ENCODE assay signal across 30 cellular contexts in the genomic region with DNA sequence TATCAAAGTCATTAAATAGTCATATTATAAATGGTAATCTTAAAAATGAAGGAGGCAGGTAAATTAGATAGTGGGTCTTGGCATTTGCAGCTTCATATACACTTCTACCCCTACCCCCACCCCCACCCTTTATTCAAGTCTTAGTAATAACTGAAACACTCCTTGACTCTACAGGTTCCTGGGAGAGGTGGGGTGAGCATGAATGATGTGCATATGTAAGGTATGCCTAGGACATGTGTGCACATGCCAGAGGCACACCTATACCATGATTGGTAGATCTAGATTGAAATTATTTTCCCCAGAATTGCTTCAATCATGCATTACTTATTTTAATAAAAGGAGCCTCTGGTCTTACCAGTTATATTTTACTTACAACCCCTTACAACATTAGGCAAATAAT.
"Had no signal": no experiment of that assay in that cellular context is flagged by ENCODE, and none has a peak within 500 bp of the region (broad histone marks: within the 10 kb centered on the region; RNA-seq: fewer than 3 reads in every experiment).

No MANE protein-coding gene starts in this region.

- ATAC-seq: activated CD4-positive, CD25-positive, alpha-beta regulatory T cell treated with anti-CD3 and anti-CD28 coated beads, Interleukin-2, amount 50 U/mL, for 24 hours; activated naive CD4-positive, alpha-beta T cell treated with anti-CD3 and anti-CD28 coated beads, Interleukin-2, amount 50 U/mL, for 72 hours; activated T-cell treated with anti-CD3 and anti-CD28 coated beads, Interleukin-2, amount 50 U/mL, for 72 hours; effector memory CD8-positive, alpha-beta T cell; gastroesophageal sphincter; heart right ventricle; T-cell had no signal

- H3K9me3 ChIP-seq: ascending aorta had no signal

- H3K27ac Mint-ChIP-seq: activated B cell treated with CpG ODN at 0.5 μM for 24 hours; activated CD4-positive, alpha-beta memory T cell treated with anti-CD3 and anti-CD28 coated beads, Interleukin-2, amount 10 ng/mL, durations not matched to agents 7 days and 5 days; activated CD4-positive, alpha-beta T cell treated with anti-CD3 and anti-CD28 coated beads, Interleukin-2, amount 10 ng/mL, durations not matched to agents 7 days and 5 days; activated naive CD4-positive, alpha-beta T cell treated with anti-CD3 and anti-CD28 coated beads, Interleukin-2, amount 10 ng/mL, durations not matched to agents 7 days and 5 days; activated naive CD4-positive, alpha-beta T cell treated with anti-CD3 and anti-CD28 coated beads, Interleukin-2, amount 50 U/mL, for 72 hours; activated naive CD8-positive, alpha-beta T cell treated with anti-CD3 and anti-CD28 coated beads, Interleukin-2, amount 10 ng/mL, durations not matched to agents 7 days and 5 days; activated T-cell treated with anti-CD3 and anti-CD28 coated beads, Interleukin-2, amount 50 U/mL, for 24 hours; activated T-cell treated with anti-CD3 and anti-CD28 coated beads, Interleukin-2, amount 50 U/mL, for 72 hours; brain; effector memory CD8-positive, alpha-beta T cell; T-cell; T-helper 1 cell treated with Interleukin-12 subunit alpha and Interleukin-12 subunit beta and Interleukin-4 antibody, amounts not matched to agents 30 μg/mL and 1 μg/mL, for 36 hours had no signal

- H3K36me3 ChIP-seq: ascending aorta, esophagus muscularis mucosa, gastroesophageal sphincter, heart right ventricle, WERI-Rb-1 had no signal

- H3K27me3 ChIP-seq: ascending aorta, gastroesophageal sphincter, heart right ventricle had no signal

- H3K27me3 Mint-ChIP-seq: brain had no signal

- H3K4me1 ChIP-seq: ascending aorta, esophagus muscularis mucosa, gastroesophageal sphincter, heart right ventricle had no signal

- DNase-seq: activated B cell treated with CpG ODN at 0.5 μM for 24 hours; activated CD4-positive, alpha-beta memory T cell treated with anti-CD3 and anti-CD28 coated beads, Interleukin-2, amount 10 ng/mL, durations not matched to agents 7 days and 5 days; activated CD4-positive, alpha-beta T cell treated with anti-CD3 and anti-CD28 coated beads, Interleukin-2, amount 10 ng/mL, durations not matched to agents 7 days and 5 days; activated CD4-positive, alpha-beta T cell treated with anti-CD3 and anti-CD28 coated beads, Interleukin-2, amount 50 U/mL, for 4 hours; activated CD8-positive, alpha-beta memory T cell treated with anti-CD3 and anti-CD28 coated beads, Interleukin-2, amount 50 U/mL, for 48 hours; activated gamma-delta T cell; activated naive CD4-positive, alpha-beta T cell; activated naive CD4-positive, alpha-beta T cell treated with anti-CD3 and anti-CD28 coated beads, Interleukin-2, amount 10 ng/mL, durations not matched to agents 7 days and 5 days; activated naive CD8-positive, alpha-beta T cell treated with anti-CD3 and anti-CD28 coated beads, Interleukin-2, amount 10 ng/mL, durations not matched to agents 7 days and 5 days; activated T-cell treated with anti-CD3 and anti-CD28 coated beads for 4 hours; activated T-cell treated with anti-CD3 and anti-CD28 coated beads, Interleukin-2, amount 50 U/mL, for 24 hours; activated T-cell treated with anti-CD3 and anti-CD28 coated beads, Interleukin-2, amount 50 U/mL, for 72 hours; caudate nucleus; cortex of kidney; dermis blood vessel endothelial cell; effector CD4-positive, alpha-beta T cell; effector memory CD8-positive, alpha-beta T cell; foreskin melanocyte; heart right ventricle; SW 1271; T-cell; T1000; WERI-Rb-1 had no signal

- H3K4me1 Mint-ChIP-seq: activated B cell treated with CpG ODN at 0.5 μM for 24 hours; activated CD4-positive, alpha-beta memory T cell treated with anti-CD3 and anti-CD28 coated beads, Interleukin-2, amount 10 ng/mL, durations not matched to agents 7 days and 5 days; activated naive CD4-positive, alpha-beta T cell treated with anti-CD3 and anti-CD28 coated beads, Interleukin-2, amount 10 ng/mL, durations not matched to agents 7 days and 5 days; activated naive CD8-positive, alpha-beta T cell treated with anti-CD3 and anti-CD28 coated beads, Interleukin-2, amount 10 ng/mL, durations not matched to agents 7 days and 5 days; brain; T-cell had no signal

- H3K4me3 ChIP-seq: ascending aorta, esophagus muscularis mucosa, gastroesophageal sphincter, heart right ventricle had no signal

- H3K36me3 Mint-ChIP-seq: activated naive CD4-positive, alpha-beta T cell treated with anti-CD3 and anti-CD28 coated beads, Interleukin-2, amount 10 ng/mL, durations not matched to agents 7 days and 5 days; activated naive CD8-positive, alpha-beta T cell treated with anti-CD3 and anti-CD28 coated beads, Interleukin-2, amount 10 ng/mL, durations not matched to agents 7 days and 5 days; brain had no signal

- H3K4me3 Mint-ChIP-seq: activated B cell treated with CpG ODN at 0.5 μM for 24 hours; activated CD4-positive, alpha-beta memory T cell treated with anti-CD3 and anti-CD28 coated beads, Interleukin-2, amount 10 ng/mL, durations not matched to agents 7 days and 5 days; activated CD4-positive, alpha-beta T cell treated with anti-CD3 and anti-CD28 coated beads, Interleukin-2, amount 10 ng/mL, durations not matched to agents 7 days and 5 days; activated naive CD4-positive, alpha-beta T cell treated with anti-CD3 and anti-CD28 coated beads, Interleukin-2, amount 10 ng/mL, durations not matched to agents 7 days and 5 days; activated naive CD8-positive, alpha-beta T cell treated with anti-CD3 and anti-CD28 coated beads, Interleukin-2, amount 10 ng/mL, durations not matched to agents 7 days and 5 days; activated T-cell treated with anti-CD3 and anti-CD28 coated beads, Interleukin-2, amount 50 U/mL, for 24 hours; activated T-cell treated with anti-CD3 and anti-CD28 coated beads, Interleukin-2, amount 50 U/mL, for 72 hours; brain; effector memory CD8-positive, alpha-beta T cell; T-cell; T-helper 1 cell treated with Interleukin-12 subunit alpha and Interleukin-12 subunit beta and Interleukin-4 antibody, amounts not matched to agents 30 μg/mL and 1 μg/mL, for 36 hours had no signal

- H3K27ac ChIP-seq: ascending aorta, esophagus muscularis mucosa, gastroesophageal sphincter, heart right ventricle, WERI-Rb-1 had no signal
